Comparison of ENCODE assay signal across 9 cellular contexts in genomic region chr16:56355786-56356275, GRCh38.
DNase-seq lines count a peak whose midpoint lies in the region; ATAC-seq and TF ChIP-seq lines count a peak whose summit lies in the region.
"Had no signal": no experiment of that assay in that cellular context is flagged by ENCODE, and none has a peak within 500 bp of the region (broad histone marks: within the 10 kb centered on the region; RNA-seq: fewer than 3 reads in every experiment).

No MANE protein-coding gene starts in this region.

- peaks cover 31% of the 10 kb centered on the region for H3K4me1 Mint-ChIP-seq in activated naive CD4-positive, alpha-beta T cell treated with anti-CD3 and anti-CD28 coated beads for 36 hours (ENCODE audit: low read depth)

- H3K27me3 Mint-ChIP-seq in activated naive CD4-positive, alpha-beta T cell treated with anti-CD3 and anti-CD28 coated beads for 36 hours (ENCODE audit: low read depth) = no peaks in the 10 kb centered on the region

- H3K9ac ChIP-seq in adipocyte (ENCODE audit: low read length) = peak overlapping the region; percentile 80

- TF ChIP-seq POLR2A in right lobe of liver (IDR thresholded peaks at IDR 0.05) = no peak

- no peak overlapping the region for H3K27ac Mint-ChIP-seq in activated naive CD4-positive, alpha-beta T cell treated with anti-CD3 and anti-CD28 coated beads for 36 hours
- H3K27ac Mint-ChIP-seq: memory B cell had no signal

- TF ChIP-seq CTCF in right lobe of liver (IDR thresholded peaks at IDR 0.05) (no peak), upper lobe of right lung (IDR thresholded peaks at IDR 0.05) (no peak)

- no peaks in the 10 kb centered on the region for H3K9me3 Mint-ChIP-seq in activated naive CD4-positive, alpha-beta T cell treated with anti-CD3 and anti-CD28 coated beads for 36 hours
- H3K9me3 Mint-ChIP-seq: memory B cell had no signal

- CTCF ChIA-PET in activated naive CD4-positive, alpha-beta T cell treated with anti-CD3 and anti-CD28 coated beads for 36 hours (lab: Charles Lee) = interaction anchor here (0.6 to 1.7 kb wide), 9 partner anchors 14 to 95 kb away, joined by 3 to 7 read pairs (median 5); no protein-coding TSS in a partner anchor

- intact Hi-C loops in activated naive CD4-positive, alpha-beta T cell treated with anti-CD3 and anti-CD28 coated beads for 36 hours (cut with micrococcal nuclease) = loop anchor here (2.0 to 5.0 kb wide), 3 partner anchors 69 to 346 kb away; partner anchors contain the start of genes AMFR and MT2A
- intact Hi-C loops in right lobe of liver (cut with DNase I) = no loop called here
- intact Hi-C loops in upper lobe of right lung (cut with DNase I) = no loop called here

- H3K4me3 ChIP-seq in adipocyte (ENCODE audit: low read length) = no peak overlapping the region
- no peak overlapping the region for H3K4me3 ChIP-seq in right lobe of liver
- H3K4me3 ChIP-seq in upper lobe of right lung = no peak overlapping the region

- peak; percentile 3 for DNase-seq in activated naive CD4-positive, alpha-beta T cell treated with anti-CD3 and anti-CD28 coated beads for 36 hours
- no peak for DNase-seq in activated naive CD4-positive, alpha-beta T cell (lab: John Stamatoyannopoulos, UW)
- DNase-seq in adipocyte (ENCODE audit: low read depth) (no peak), right lobe of liver (peak in 2 of 3 donors; percentile 19 to 43), upper lobe of right lung (peak; percentile 43), NCI-H1417 (lab: John Stamatoyannopoulos, UW) (no peak), NCI-H2107 treated with DMSO at 0.1 percent for 48 hours (lab: John Stamatoyannopoulos, UW; ENCODE audit: unreplicated experiment) (no peak), H4 (ENCODE audit: low spot score) (no peak)

- peak overlapping the region; percentile 6 for H3K4me3 Mint-ChIP-seq in activated naive CD4-positive, alpha-beta T cell treated with anti-CD3 and anti-CD28 coated beads for 36 hours

- ATAC-seq in right lobe of liver = no peak
- ATAC-seq in upper lobe of right lung = no peak

- 32% methylated on average over 7 of the region's 14 CpGs for WGBS in right lobe of liver (ENCODE audit: insufficient coverage, low coverage, low lambda C conversion rate, missing lambda C conversion rate)

- no peaks in the 10 kb centered on the region for H3K9me3 ChIP-seq in adipocyte (ENCODE audit: control insufficient read depth, low read length)
- no peaks in the 10 kb centered on the region for H3K9me3 ChIP-seq in right lobe of liver
- H3K9me3 ChIP-seq in upper lobe of right lung = no peaks in the 10 kb centered on the region

- H3K36me3 ChIP-seq in adipocyte (ENCODE audit: control insufficient read depth, insufficient read depth, low read length, severe bottlenecking) = peaks cover 7% of the 10 kb centered on the region
- H3K36me3 ChIP-seq in right lobe of liver = peaks cover 0 to 2% (median 0%) of the 10 kb centered on the region in 4 donors
- H3K36me3 ChIP-seq in upper lobe of right lung = peaks cover 3% of the 10 kb centered on the region

- peaks cover 4% of the 10 kb centered on the region for H3K36me3 Mint-ChIP-seq in activated naive CD4-positive, alpha-beta T cell treated with anti-CD3 and anti-CD28 coated beads for 36 hours (ENCODE audit: low read depth)

- H3K4me1 ChIP-seq in adipocyte (ENCODE audit: control insufficient read depth, insufficient read depth, low read length) (peaks cover 4% of the 10 kb centered on the region), right lobe of liver (peaks cover 0 to 13% (median 0%) of the 10 kb centered on the region in 4 donors), upper lobe of right lung (peaks cover 9% of the 10 kb centered on the region)

- H3K27ac ChIP-seq in right lobe of liver (peak overlapping the region in 2 of 3 donors; percentile 38 to 45), upper lobe of right lung (no peak overlapping the region)

- peaks cover 19% of the 10 kb centered on the region for H3K27me3 ChIP-seq in adipocyte (replicated peaks; ENCODE audit: control insufficient read depth, insufficient read depth, low read length)
- H3K27me3 ChIP-seq in right lobe of liver = no peaks in the 10 kb centered on the region
- H3K27me3 ChIP-seq in upper lobe of right lung = no peaks in the 10 kb centered on the region

Comparison
In these comparisons a context has a peak if more than half of its experiments do, and no peak if none do; other contexts are left out.
1. DNase-seq: peak in activated naive CD4-positive, alpha-beta T cell treated with anti-CD3 and anti-CD28 coated beads for 36 hours (single experiment), right lobe of liver (2 of 3) and upper lobe of right lung (single experiment); none in activated naive CD4-positive, alpha-beta T cell (0 of 4), adipocyte (single experiment), NCI-H1417 (0 of 3), NCI-H2107 treated with DMSO at 0.1 percent for 48 hours (single experiment) and H4 (single experiment).